In genomic region chr15:79212589-79213139, GRCh38 we compare ENCODE assay signal across 22 cellular contexts.
"Had no signal": no experiment of that assay in that cellular context is flagged by ENCODE, and none has a peak within 500 bp of the region (broad histone marks: within the 10 kb centered on the region; RNA-seq: fewer than 3 reads in every experiment).

No MANE protein-coding gene starts in this region.

- H3K4me3 ChIP-seq: colonic mucosa, dorsolateral prefrontal cortex, esophagus squamous epithelium, gastroesophageal sphincter, left ventricle myocardium inferior, tibial artery had no signal

- H3K4me1 Mint-ChIP-seq: activated naive CD4-positive, alpha-beta T cell treated with anti-CD3 and anti-CD28 coated beads, Interleukin-2, amount 10 ng/mL, durations not matched to agents 7 days and 5 days; immature natural killer cell; stimulated activated effector memory CD8-positive, alpha-beta T cell treated with anti-CD3 and anti-CD28 coated beads, Interleukin-12 subunit alpha, Interleukin-12 subunit beta, amount 100 ng/mL, for 72 hours; stimulated activated naive CD8-positive, alpha-beta T cell treated with anti-CD3 and anti-CD28 coated beads, Interleukin-15, amount 100 ng/mL, for 72 hours; T-cell had no signal

- DNase-seq: activated effector memory CD4-positive, alpha-beta T cell treated with anti-CD3 and anti-CD28 coated beads, Interleukin-2, amount 50 U/mL, for 16 hours; activated naive CD4-positive, alpha-beta T cell treated with anti-CD3 and anti-CD28 coated beads, Interleukin-2, amount 10 ng/mL, durations not matched to agents 7 days and 5 days; activated T-cell treated with anti-CD3 and anti-CD28 coated beads, Interleukin-2, amount 50 U/mL, for 72 hours; amygdala; colonic mucosa; dorsolateral prefrontal cortex; esophagus squamous epithelium; head of caudate nucleus; immature natural killer cell; kidney glomerular epithelial cell; left ventricle myocardium inferior; midbrain; small intestine; stimulated activated CD4-positive, alpha-beta T cell treated with anti-CD3 and anti-CD28 coated beads, Interleukin-2, amount 100 ng/mL, for 24 hours; stimulated activated naive CD8-positive, alpha-beta T cell treated with anti-CD3 and anti-CD28 coated beads, Interleukin-15, amount 100 ng/mL, for 72 hours; T-cell; tibial artery had no signal

- H3K4me3 Mint-ChIP-seq: activated naive CD4-positive, alpha-beta T cell treated with anti-CD3 and anti-CD28 coated beads, Interleukin-2, amount 10 ng/mL, durations not matched to agents 7 days and 5 days; activated T-cell treated with anti-CD3 and anti-CD28 coated beads, Interleukin-2, amount 50 U/mL, for 72 hours; immature natural killer cell; natural killer cell treated with Interleukin-12 subunit alpha and Interleukin-12 subunit beta and Interleukin-15 and Interleukin-18, amount 100 ng/mL, for 72 hours; stimulated activated effector memory CD8-positive, alpha-beta T cell treated with anti-CD3 and anti-CD28 coated beads, Interleukin-12 subunit alpha, Interleukin-12 subunit beta, amount 100 ng/mL, for 72 hours; stimulated activated naive CD8-positive, alpha-beta T cell treated with anti-CD3 and anti-CD28 coated beads, Interleukin-15, amount 100 ng/mL, for 72 hours; T-cell; T-helper 2 cell treated with Interferon-gamma antibody and Interleukin-4, amounts not matched to agents 5 μg/mL and 100 μg/mL, for 36 hours had no signal

- ATAC-seq: activated T-cell treated with anti-CD3 and anti-CD28 coated beads, Interleukin-2, amount 50 U/mL, for 72 hours; gastroesophageal sphincter; sciatic nerve; stimulated activated effector memory CD8-positive, alpha-beta T cell treated with anti-CD3 and anti-CD28 coated beads, Interleukin-12 subunit alpha, Interleukin-12 subunit beta, amount 100 ng/mL, for 72 hours; stimulated activated naive CD8-positive, alpha-beta T cell treated with anti-CD3 and anti-CD28 coated beads, Interleukin-15, amount 100 ng/mL, for 72 hours; T-cell had no signal

- H3K36me3 ChIP-seq: colonic mucosa, esophagus squamous epithelium, gastroesophageal sphincter, left ventricle myocardium inferior, tibial artery had no signal

- H3K9me3 Mint-ChIP-seq: activated naive CD4-positive, alpha-beta T cell treated with anti-CD3 and anti-CD28 coated beads, Interleukin-2, amount 10 ng/mL, durations not matched to agents 7 days and 5 days; natural killer cell treated with Interleukin-12 subunit alpha and Interleukin-12 subunit beta and Interleukin-15 and Interleukin-18, amount 100 ng/mL, for 72 hours; T-helper 2 cell treated with Interferon-gamma antibody and Interleukin-4, amounts not matched to agents 5 μg/mL and 100 μg/mL, for 36 hours had no signal

- H3K4me1 ChIP-seq: colonic mucosa, esophagus squamous epithelium, gastroesophageal sphincter, tibial artery had no signal

- H3K27ac ChIP-seq: colonic mucosa, dorsolateral prefrontal cortex, esophagus squamous epithelium, gastroesophageal sphincter, left ventricle myocardium inferior, tibial artery had no signal

- H3K27ac Mint-ChIP-seq: activated naive CD4-positive, alpha-beta T cell treated with anti-CD3 and anti-CD28 coated beads, Interleukin-2, amount 10 ng/mL, durations not matched to agents 7 days and 5 days; activated T-cell treated with anti-CD3 and anti-CD28 coated beads, Interleukin-2, amount 50 U/mL, for 72 hours; immature natural killer cell; natural killer cell treated with Interleukin-12 subunit alpha and Interleukin-12 subunit beta and Interleukin-15 and Interleukin-18, amount 100 ng/mL, for 72 hours; stimulated activated effector memory CD8-positive, alpha-beta T cell treated with anti-CD3 and anti-CD28 coated beads, Interleukin-12 subunit alpha, Interleukin-12 subunit beta, amount 100 ng/mL, for 72 hours; stimulated activated naive CD8-positive, alpha-beta T cell treated with anti-CD3 and anti-CD28 coated beads, Interleukin-15, amount 100 ng/mL, for 72 hours; T-cell; T-helper 2 cell treated with Interferon-gamma antibody and Interleukin-4, amounts not matched to agents 5 μg/mL and 100 μg/mL, for 36 hours had no signal

- H3K36me3 Mint-ChIP-seq: activated naive CD4-positive, alpha-beta T cell treated with anti-CD3 and anti-CD28 coated beads, Interleukin-2, amount 10 ng/mL, durations not matched to agents 7 days and 5 days; immature natural killer cell; natural killer cell treated with Interleukin-12 subunit alpha and Interleukin-12 subunit beta and Interleukin-15 and Interleukin-18, amount 100 ng/mL, for 72 hours; stimulated activated effector memory CD8-positive, alpha-beta T cell treated with anti-CD3 and anti-CD28 coated beads, Interleukin-12 subunit alpha, Interleukin-12 subunit beta, amount 100 ng/mL, for 72 hours had no signal

- H3K9me3 ChIP-seq: colonic mucosa, esophagus squamous epithelium, tibial artery had no signal
